2 cellular contexts compared by ENCODE assay signal in genomic region chr4:22477794-22478182, GRCh38.
TF ChIP-seq lines count a peak whose summit lies in the region.

No MANE protein-coding gene starts in this region.

TF ChIP-seq in HepG2, 621 proteins besides CTCF, POLR2A, EP300 and RAD21:
- no peak for TF ChIP-seq ZNF572 (CRISPR knock-in tag; IDR thresholded peaks at IDR 0.05)
- TF ChIP-seq, protein P1, sequence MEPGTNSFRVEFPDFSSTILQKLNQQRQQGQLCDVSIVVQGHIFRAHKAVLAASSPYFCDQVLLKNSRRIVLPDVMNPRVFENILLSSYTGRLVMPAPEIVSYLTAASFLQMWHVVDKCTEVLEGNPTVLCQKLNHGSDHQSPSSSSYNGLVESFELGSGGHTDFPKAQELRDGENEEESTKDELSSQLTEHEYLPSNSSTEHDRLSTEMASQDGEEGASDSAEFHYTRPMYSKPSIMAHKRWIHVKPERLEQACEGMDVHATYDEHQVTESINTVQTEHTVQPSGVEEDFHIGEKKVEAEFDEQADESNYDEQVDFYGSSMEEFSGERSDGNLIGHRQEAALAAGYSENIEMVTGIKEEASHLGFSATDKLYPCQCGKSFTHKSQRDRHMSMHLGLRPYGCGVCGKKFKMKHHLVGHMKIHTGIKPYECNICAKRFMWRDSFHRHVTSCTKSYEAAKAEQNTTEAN (CRISPR knock-in tag; conservative IDR thresholded peaks at IDR 0.05), result no peak
- TF ChIP-seq ARHGAP35 (CRISPR knock-in tag; IDR thresholded peaks at IDR 0.05; ENCODE audit: borderline replicate concordance), result no peak
- TF ChIP-seq MAFK (conservative IDR thresholded peaks at IDR 0.05 in 1 of 2, IDR thresholded peaks at IDR 0.05 in 1 of 2; ENCODE audit: low read length in 2 of 2), result peak in 1 of 2 experiments; percentile 68; a peak in 2 of 4 replicates
- TF ChIP-seq, protein P2, sequence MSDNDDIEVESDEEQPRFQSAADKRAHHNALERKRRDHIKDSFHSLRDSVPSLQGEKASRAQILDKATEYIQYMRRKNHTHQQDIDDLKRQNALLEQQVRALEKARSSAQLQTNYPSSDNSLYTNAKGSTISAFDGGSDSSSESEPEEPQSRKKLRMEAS (IDR thresholded peaks at IDR 0.05), result no peak
- no peak for TF ChIP-seq MEIS1 (CRISPR knock-in tag; IDR thresholded peaks at IDR 0.05; ENCODE audit: borderline replicate concordance)
- no peak for TF ChIP-seq THRA (CRISPR knock-in tag; IDR thresholded peaks at IDR 0.05; ENCODE audit: borderline replicate concordance)
- TF ChIP-seq, protein P3, sequence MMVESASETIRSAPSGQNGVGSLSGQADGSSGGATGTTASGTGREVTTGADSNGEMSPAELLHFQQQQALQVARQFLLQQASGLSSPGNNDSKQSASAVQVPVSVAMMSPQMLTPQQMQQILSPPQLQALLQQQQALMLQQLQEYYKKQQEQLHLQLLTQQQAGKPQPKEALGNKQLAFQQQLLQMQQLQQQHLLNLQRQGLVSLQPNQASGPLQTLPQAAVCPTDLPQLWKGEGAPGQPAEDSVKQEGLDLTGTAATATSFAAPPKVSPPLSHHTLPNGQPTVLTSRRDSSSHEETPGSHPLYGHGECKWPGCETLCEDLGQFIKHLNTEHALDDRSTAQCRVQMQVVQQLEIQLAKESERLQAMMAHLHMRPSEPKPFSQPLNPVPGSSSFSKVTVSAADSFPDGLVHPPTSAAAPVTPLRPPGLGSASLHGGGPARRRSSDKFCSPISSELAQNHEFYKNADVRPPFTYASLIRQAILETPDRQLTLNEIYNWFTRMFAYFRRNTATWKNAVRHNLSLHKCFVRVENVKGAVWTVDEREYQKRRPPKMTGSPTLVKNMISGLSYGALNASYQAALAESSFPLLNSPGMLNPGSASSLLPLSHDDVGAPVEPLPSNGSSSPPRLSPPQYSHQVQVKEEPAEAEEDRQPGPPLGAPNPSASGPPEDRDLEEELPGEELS (CRISPR knock-in tag; IDR thresholded peaks at IDR 0.05), result no peak
- TF ChIP-seq RFX3 (CRISPR knock-in tag; IDR thresholded peaks at IDR 0.05), result no peak
- peak; percentile 54; the same call in 1 of the 2 replicates for TF ChIP-seq MAFF (IDR thresholded peaks at IDR 0.05; ENCODE audit: low read depth, low read length)
- TF ChIP-seq ZNF543 (CRISPR knock-in tag; IDR thresholded peaks at IDR 0.05), result no peak
- TF ChIP-seq SRF (IDR thresholded peaks at IDR 0.05; ENCODE audit: low read depth, low read length), result no peak
- TF ChIP-seq ZSCAN21 (CRISPR knock-in tag; IDR thresholded peaks at IDR 0.05; ENCODE audit: borderline replicate concordance), result no peak
- TF ChIP-seq MEIS2 (CRISPR knock-in tag; IDR thresholded peaks at IDR 0.05), result no peak
- no peak for TF ChIP-seq ZNF501 (CRISPR knock-in tag; IDR thresholded peaks at IDR 0.05)
- no peak for TF ChIP-seq STAG1 (CRISPR knock-in tag; IDR thresholded peaks at IDR 0.05)

TF ChIP-seq in K562, 482 proteins besides CTCF, POLR2A, EP300 and RAD21:
- no peak for TF ChIP-seq TFAM (CRISPR knock-in tag; conservative IDR thresholded peaks at IDR 0.05)
- no peak for TF ChIP-seq SRF (CRISPR knock-in tag; IDR thresholded peaks at IDR 0.05)
- peak; percentile 18; the same call in 1 of the 2 replicates for TF ChIP-seq ZNF316 (IDR thresholded peaks at IDR 0.05)
